Comparison of ENCODE assay signal across 2 cellular contexts in the genomic region with DNA sequence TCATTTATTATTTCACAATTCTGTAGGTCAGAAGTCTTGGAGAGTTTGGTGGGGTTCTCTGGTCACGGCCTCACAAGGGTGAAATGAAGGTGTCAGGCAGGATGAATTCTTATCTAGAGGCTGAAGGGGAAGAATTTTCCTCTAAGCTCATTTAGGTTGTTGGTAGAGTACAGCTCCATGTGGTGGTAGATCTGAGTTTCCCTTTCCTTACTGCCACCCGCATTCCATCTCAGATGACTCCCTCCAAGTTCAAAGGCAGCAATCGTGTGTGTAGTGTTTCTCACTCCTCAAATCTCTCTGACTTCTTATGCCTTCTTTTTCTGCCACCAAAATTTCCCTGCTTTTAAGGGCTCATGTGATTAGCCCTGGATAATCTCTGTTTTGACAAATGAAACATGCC.
TF ChIP-seq lines count a peak whose summit lies in the region.

No MANE protein-coding gene starts in this region.

TF ChIP-seq in A549, 52 proteins besides CTCF, POLR2A, EP300 and RAD21:
- TF ChIP-seq EHMT2 (IDR thresholded peaks at IDR 0.05; ENCODE audit: low read depth) (no peak), SREBF2 (IDR thresholded peaks at IDR 0.05) (no peak), RCOR1 (IDR thresholded peaks at IDR 0.05; ENCODE audit: low read depth, low read length) (no peak), BCL3 (IDR thresholded peaks at IDR 0.05) (no peak), ESRRA (IDR thresholded peaks at IDR 0.05; ENCODE audit: borderline replicate concordance, low read length) (no peak), NR3C1 (IDR thresholded peaks at IDR 0.05) (no peak), FOXS1 (CRISPR knock-in tag; IDR thresholded peaks at IDR 0.05) (no peak), ZFP36 (IDR thresholded peaks at IDR 0.05; ENCODE audit: borderline replicate concordance, partially characterized antibody) (no peak), GATA3 (IDR thresholded peaks at IDR 0.05; ENCODE audit: borderline replicate concordance) (no peak), BHLHE40 (IDR thresholded peaks at IDR 0.05; ENCODE audit: low read depth, low read length) (no peak)
- TF ChIP-seq, protein P1, sequence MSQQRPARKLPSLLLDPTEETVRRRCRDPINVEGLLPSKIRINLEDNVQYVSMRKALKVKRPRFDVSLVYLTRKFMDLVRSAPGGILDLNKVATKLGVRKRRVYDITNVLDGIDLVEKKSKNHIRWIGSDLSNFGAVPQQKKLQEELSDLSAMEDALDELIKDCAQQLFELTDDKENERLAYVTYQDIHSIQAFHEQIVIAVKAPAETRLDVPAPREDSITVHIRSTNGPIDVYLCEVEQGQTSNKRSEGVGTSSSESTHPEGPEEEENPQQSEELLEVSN (IDR thresholded peaks at IDR 0.05; ENCODE audit: borderline replicate concordance, low read depth) = no peak
- TF ChIP-seq, protein P2, sequence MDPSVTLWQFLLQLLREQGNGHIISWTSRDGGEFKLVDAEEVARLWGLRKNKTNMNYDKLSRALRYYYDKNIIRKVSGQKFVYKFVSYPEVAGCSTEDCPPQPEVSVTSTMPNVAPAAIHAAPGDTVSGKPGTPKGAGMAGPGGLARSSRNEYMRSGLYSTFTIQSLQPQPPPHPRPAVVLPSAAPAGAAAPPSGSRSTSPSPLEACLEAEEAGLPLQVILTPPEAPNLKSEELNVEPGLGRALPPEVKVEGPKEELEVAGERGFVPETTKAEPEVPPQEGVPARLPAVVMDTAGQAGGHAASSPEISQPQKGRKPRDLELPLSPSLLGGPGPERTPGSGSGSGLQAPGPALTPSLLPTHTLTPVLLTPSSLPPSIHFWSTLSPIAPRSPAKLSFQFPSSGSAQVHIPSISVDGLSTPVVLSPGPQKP (IDR thresholded peaks at IDR 0.05; ENCODE audit: low read depth, low read length) = no peak

TF ChIP-seq in IMR-90, 13 proteins besides CTCF, POLR2A, EP300 and RAD21:
- TF ChIP-seq BHLHE40 (IDR thresholded peaks at IDR 0.05; ENCODE audit: low read depth, low read length) (no peak), CEBPB (IDR thresholded peaks at IDR 0.05; ENCODE audit: low read depth, low read length) (no peak), MXI1 (IDR thresholded peaks at IDR 0.05; ENCODE audit: borderline replicate concordance, low read depth, low read length) (no peak), SMC3 (IDR thresholded peaks at IDR 0.05; ENCODE audit: low read depth, low read length) (no peak), NFE2L2 (IDR thresholded peaks at IDR 0.05; ENCODE audit: low read depth, low read length) (no peak), MAFK (IDR thresholded peaks at IDR 0.05; ENCODE audit: low read depth, low read length) (no peak), MAZ (IDR thresholded peaks at IDR 0.05; ENCODE audit: borderline replicate concordance, low read depth, low read length) (no peak), CHD1 (IDR thresholded peaks at IDR 0.05; ENCODE audit: low read depth, low read length) (no peak), FOS (IDR thresholded peaks at IDR 0.05; ENCODE audit: low read depth, low read length) (no peak), RFX5 (IDR thresholded peaks at IDR 0.05; ENCODE audit: low read depth, low read length) (no peak), RCOR1 (IDR thresholded peaks at IDR 0.05; ENCODE audit: insufficient replicate concordance, low read length) (no peak)
- TF ChIP-seq, protein P3, sequence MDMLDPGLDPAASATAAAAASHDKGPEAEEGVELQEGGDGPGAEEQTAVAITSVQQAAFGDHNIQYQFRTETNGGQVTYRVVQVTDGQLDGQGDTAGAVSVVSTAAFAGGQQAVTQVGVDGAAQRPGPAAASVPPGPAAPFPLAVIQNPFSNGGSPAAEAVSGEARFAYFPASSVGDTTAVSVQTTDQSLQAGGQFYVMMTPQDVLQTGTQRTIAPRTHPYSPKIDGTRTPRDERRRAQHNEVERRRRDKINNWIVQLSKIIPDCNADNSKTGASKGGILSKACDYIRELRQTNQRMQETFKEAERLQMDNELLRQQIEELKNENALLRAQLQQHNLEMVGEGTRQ (IDR thresholded peaks at IDR 0.05; ENCODE audit: low read depth, low read length) = no peak
- TF ChIP-seq, protein P2 (IDR thresholded peaks at IDR 0.05; ENCODE audit: borderline replicate concordance, low read depth, low read length) = no peak
TF ChIP-seq in IMR-90: peak in this region for 0.
